In genomic region chr3:193884652-193885051, GRCh38 we compare ENCODE assay signal across 18 cellular contexts.
DNase-seq lines count a peak whose midpoint lies in the region; TF ChIP-seq lines count a peak whose summit lies in the region.
"Had no signal": no experiment of that assay in that cellular context is flagged by ENCODE, and none has a peak within 500 bp of the region (broad histone marks: within the 10 kb centered on the region; RNA-seq: fewer than 3 reads in every experiment).

No MANE protein-coding gene starts in this region.

- H3K36me3 ChIP-seq in breast epithelium (no peaks in the 10 kb centered on the region), sigmoid colon (no peaks in the 10 kb centered on the region)
- no peaks in the 10 kb centered on the region for H3K36me3 ChIP-seq in effector memory CD4-positive, alpha-beta T cell (ENCODE audit: control insufficient read depth, insufficient read depth, low read length)
- H3K36me3 ChIP-seq: BLaER1 had no signal

- H3K27ac Mint-ChIP-seq in MCF 10A (ENCODE audit: low read depth, unreplicated experiment) = peak overlapping the region; percentile 46
- H3K27ac Mint-ChIP-seq: CD8-positive, alpha-beta memory T cell had no signal

- CTCF ChIA-PET in MCF 10A (lab: Yijun Ruan, JAX) (no interaction called here), GM10248 (lab: Yijun Ruan, JAX) (no interaction called here)

- H3K4me3 ChIP-seq in breast epithelium (no peak overlapping the region), sigmoid colon (no peak overlapping the region)
- H3K4me3 ChIP-seq in effector memory CD4-positive, alpha-beta T cell (ENCODE audit: insufficient read depth, low read depth, low read length, poor library complexity, severe bottlenecking) = no peak overlapping the region
- H3K4me3 ChIP-seq: BLaER1 had no signal

- H3K27me3 ChIP-seq in breast epithelium (no peaks in the 10 kb centered on the region), sigmoid colon (no peaks in the 10 kb centered on the region)
- no peaks in the 10 kb centered on the region for H3K27me3 ChIP-seq in effector memory CD4-positive, alpha-beta T cell (replicated peaks; ENCODE audit: control insufficient read depth, insufficient read depth, low read length, poor library complexity, severe bottlenecking)
- H3K27me3 ChIP-seq: BLaER1 had no signal

- peaks cover 29% of the 10 kb centered on the region for H3K4me1 Mint-ChIP-seq in MCF 10A (ENCODE audit: insufficient read depth, unreplicated experiment)
- H3K4me1 Mint-ChIP-seq: CD8-positive, alpha-beta memory T cell had no signal

- H3K27ac ChIP-seq in breast epithelium (no peak overlapping the region), sigmoid colon (no peak overlapping the region), substantia nigra (ENCODE audit: low read depth, low read length, poor library complexity, severe bottlenecking) (no peak overlapping the region)
- no peak overlapping the region for H3K27ac ChIP-seq in effector memory CD4-positive, alpha-beta T cell (ENCODE audit: insufficient read depth, low read length, poor library complexity, severe bottlenecking)
- H3K27ac ChIP-seq: 22Rv1, BLaER1, KMS-11 had no signal

- no peak for TF ChIP-seq EP300 in sigmoid colon (IDR thresholded peaks at IDR 0.05)

- no peaks in the 10 kb centered on the region for H3K36me3 Mint-ChIP-seq in MCF 10A (ENCODE audit: insufficient read depth, unreplicated experiment)
- H3K36me3 Mint-ChIP-seq: CD8-positive, alpha-beta memory T cell had no signal

- H3K9me3 ChIP-seq in breast epithelium (peaks cover 0 to 7% of the 10 kb centered on the region in 2 donors), sigmoid colon (no peaks in the 10 kb centered on the region)
- H3K9me3 ChIP-seq in effector memory CD4-positive, alpha-beta T cell (ENCODE audit: control insufficient read depth, low read length) = no peaks in the 10 kb centered on the region

- H3K27me3 Mint-ChIP-seq in MCF 10A (ENCODE audit: insufficient read depth, unreplicated experiment) = no peaks in the 10 kb centered on the region

- 54 to 79% methylated on average over 4 of the region's 4 CpGs for WGBS in sigmoid colon, 2 donors

- TF ChIP-seq CTCF in MCF 10A (IDR thresholded peaks at IDR 0.05; ENCODE audit: unreplicated experiment) = no peak
- TF ChIP-seq CTCF in breast epithelium (IDR thresholded peaks at IDR 0.05) = no peak
- no peak for TF ChIP-seq CTCF in sigmoid colon (IDR thresholded peaks at IDR 0.05)
- no peak for TF ChIP-seq CTCF in GM10248 (IDR thresholded peaks at IDR 0.05; ENCODE audit: control extremely low read depth, extremely low read depth, low read depth, missing control alignments)

- H3K4me1 ChIP-seq in breast epithelium = no peaks in the 10 kb centered on the region
- no peaks in the 10 kb centered on the region for H3K4me1 ChIP-seq in sigmoid colon
- no peaks in the 10 kb centered on the region for H3K4me1 ChIP-seq in effector memory CD4-positive, alpha-beta T cell (ENCODE audit: control insufficient read depth, insufficient read depth, low read length, poor library complexity, severe bottlenecking)
- H3K4me1 ChIP-seq: BLaER1 had no signal

- no peak overlapping the region for H3K4me3 Mint-ChIP-seq in MCF 10A (ENCODE audit: unreplicated experiment)
- H3K4me3 Mint-ChIP-seq: CD8-positive, alpha-beta memory T cell had no signal

- no peak for TF ChIP-seq POLR2A in breast epithelium (IDR thresholded peaks at IDR 0.05)
- no peak for TF ChIP-seq POLR2A in sigmoid colon (IDR thresholded peaks at IDR 0.05)

- POLR2A ChIA-PET in MCF 10A (lab: Yijun Ruan, JAX) = interaction anchor here (1.3 kb wide), 1 partner anchor 12 kb away, joined by 3 read pairs; no protein-coding TSS in a partner anchor
- POLR2A ChIA-PET in GM10248 (lab: Yijun Ruan, JAX) = no interaction called here

- H3K9me3 Mint-ChIP-seq in MCF 10A (ENCODE audit: unreplicated experiment) = no peaks in the 10 kb centered on the region
- H3K9me3 Mint-ChIP-seq: CD8-positive, alpha-beta memory T cell had no signal

- DNase-seq in MCF 10A (ENCODE audit: unreplicated experiment) = no peak
- DNase-seq in breast epithelium (ENCODE audit: low spot score in 2 of 2) = no peak
- DNase-seq in kidney tubule cell (ENCODE audit: low spot score) = peak; percentile 27
- peak; percentile 19 for DNase-seq in sigmoid colon
- no peak for DNase-seq in GM10248 (ENCODE audit: extremely low spot score)
- no peak for DNase-seq in activated CD4-positive, alpha-beta T cell treated with anti-CD3 and anti-CD28 coated beads for 4 hours
- DNase-seq in substantia nigra (lab: John Stamatoyannopoulos, UW) = no peak
- no peak for DNase-seq in effector memory CD4-positive, alpha-beta T cell
- DNase-seq: CD8-positive, alpha-beta memory T cell; DMS 273 treated with DMSO at 0.1 percent for 48 hours; NCI-H1105 treated with DMSO at 0.1 percent for 48 hours; NCI-H187 treated with DMSO at 0.1 percent for 48 hours; NCI-H2171; NCI-H82; SIG-M5 had no signal

- intact Hi-C loops in MCF 10A (cut with micrococcal nuclease) (no loop called here), breast epithelium (cut with DNase I; ENCODE audit: low total_unique reads) (no loop called here), sigmoid colon (cut with DNase I) (no loop called here)

- BruUV-seq in MCF 10A (replicated peaks; lab: Mats Ljungman, UMichigan) = no TSS peak

Comparison
In these comparisons a context has a peak if more than half of its experiments do, and no peak if none do; other contexts are left out.
1. DNase-seq: peak in kidney tubule cell (single experiment) and sigmoid colon (single experiment); none in MCF 10A (single experiment), breast epithelium (0 of 2), GM10248 (single experiment), activated CD4-positive, alpha-beta T cell treated with anti-CD3 and anti-CD28 coated beads for 4 hours (0 of 2), substantia nigra (0 of 49) and effector memory CD4-positive, alpha-beta T cell (0 of 3).